ENCODE assay signal across 20 cellular contexts in the genomic region with DNA sequence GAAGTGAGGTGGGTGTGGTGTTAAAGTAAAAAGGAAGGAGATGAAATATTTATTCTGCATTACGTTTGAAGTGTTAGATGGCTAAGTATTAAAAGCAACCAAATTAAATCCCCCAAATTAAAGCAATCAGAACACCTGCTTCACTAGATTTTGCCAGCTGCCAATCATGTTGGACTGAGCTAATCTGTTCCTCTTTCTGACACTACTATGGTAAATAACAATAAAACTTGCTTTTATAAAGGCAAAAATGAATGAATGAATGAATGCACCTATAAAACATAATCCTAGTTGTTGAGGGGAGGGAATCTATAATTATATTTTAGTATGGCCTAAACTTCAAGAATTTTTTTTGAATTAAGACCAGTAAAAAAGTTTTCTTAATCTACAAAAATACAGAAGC.
"Had no signal": no experiment of that assay in that cellular context is flagged by ENCODE, and none has a peak within 500 bp of the region (broad histone marks: within the 10 kb centered on the region; RNA-seq: fewer than 3 reads in every experiment).

No MANE protein-coding gene starts in this region.

- H3K27ac ChIP-seq: coronary artery, foreskin keratinocyte, heart left ventricle, prostate gland, right lobe of liver, suprapubic skin, upper lobe of right lung had no signal

- H3K27me3 Mint-ChIP-seq: activated CD4-positive, alpha-beta T cell treated with anti-CD3 and anti-CD28 coated beads, Interleukin-2, amount 10 ng/mL, durations not matched to agents 7 days and 5 days; natural killer cell treated with Interleukin-12 subunit alpha and Interleukin-12 subunit beta and Interleukin-15 and Interleukin-18, amount 100 ng/mL, for 72 hours had no signal

- H3K36me3 Mint-ChIP-seq: natural killer cell treated with Interleukin-12 subunit alpha and Interleukin-12 subunit beta and Interleukin-15 and Interleukin-18, amount 100 ng/mL, for 72 hours; WTC11 had no signal

- DNase-seq: activated CD4-positive, alpha-beta T cell treated with anti-CD3 and anti-CD28 coated beads, Interleukin-2, amount 10 ng/mL, durations not matched to agents 7 days and 5 days; activated naive CD4-positive, alpha-beta T cell treated with anti-CD3 and anti-CD28 coated beads, Interleukin-2, amount 50 U/mL, for 16 hours; activated T-cell treated with anti-CD3 and anti-CD28 coated beads for 4 hours; caudate nucleus; effector CD4-positive, alpha-beta T cell; foreskin keratinocyte; heart left ventricle; mesenchymal stem cell; nucleus accumbens; right lobe of liver; stimulated activated naive CD4-positive, alpha-beta T cell treated with Interleukin-2 at 50 U/mL for 16 hours; T-helper 9 cell; upper lobe of right lung had no signal

- H3K4me3 ChIP-seq: coronary artery, heart left ventricle, prostate gland, right lobe of liver, suprapubic skin, upper lobe of right lung had no signal

- H3K4me1 Mint-ChIP-seq: activated CD4-positive, alpha-beta T cell treated with anti-CD3 and anti-CD28 coated beads, Interleukin-2, amount 10 ng/mL, durations not matched to agents 7 days and 5 days had no signal

- H3K4me3 Mint-ChIP-seq: activated CD4-positive, alpha-beta T cell treated with anti-CD3 and anti-CD28 coated beads, Interleukin-2, amount 10 ng/mL, durations not matched to agents 7 days and 5 days; natural killer cell treated with Interleukin-12 subunit alpha and Interleukin-12 subunit beta and Interleukin-15 and Interleukin-18, amount 100 ng/mL, for 72 hours; WTC11 had no signal

- H3K4me1 ChIP-seq: prostate gland, right lobe of liver, upper lobe of right lung had no signal

- H3K9me3 Mint-ChIP-seq: activated CD4-positive, alpha-beta T cell treated with anti-CD3 and anti-CD28 coated beads, Interleukin-2, amount 10 ng/mL, durations not matched to agents 7 days and 5 days; activated T-helper 2 cell treated with anti-CD3 and anti-CD28 coated beads, Interferon-gamma antibody, Interleukin-2, Interleukin-4, amounts not matched to agents 10 μg/mL and 5 μg/mL and 100 μg/mL, durations not matched to agents 14 hours and 24 hours and 36 hours; natural killer cell treated with Interleukin-12 subunit alpha and Interleukin-12 subunit beta and Interleukin-15 and Interleukin-18, amount 100 ng/mL, for 72 hours; WTC11 had no signal

- H3K36me3 ChIP-seq: heart left ventricle, prostate gland, right lobe of liver, suprapubic skin had no signal

- H3K9me3 ChIP-seq: heart left ventricle, prostate gland, right lobe of liver, suprapubic skin, upper lobe of right lung had no signal

- H3K27ac Mint-ChIP-seq: activated CD4-positive, alpha-beta T cell treated with anti-CD3 and anti-CD28 coated beads, Interleukin-2, amount 10 ng/mL, durations not matched to agents 7 days and 5 days; activated T-helper 2 cell treated with anti-CD3 and anti-CD28 coated beads, Interferon-gamma antibody, Interleukin-2, Interleukin-4, amounts not matched to agents 10 μg/mL and 5 μg/mL and 100 μg/mL, durations not matched to agents 14 hours and 24 hours and 36 hours; natural killer cell treated with Interleukin-12 subunit alpha and Interleukin-12 subunit beta and Interleukin-15 and Interleukin-18, amount 100 ng/mL, for 72 hours had no signal

- H3K27me3 ChIP-seq: foreskin keratinocyte, heart left ventricle, right lobe of liver, suprapubic skin, upper lobe of right lung had no signal

- ATAC-seq: foreskin keratinocyte; heart left ventricle; left lobe of liver; natural killer cell treated with Interleukin-12 subunit alpha and Interleukin-12 subunit beta and Interleukin-15 and Interleukin-18, amount 100 ng/mL, for 72 hours; right lobe of liver; upper lobe of right lung; WTC11 had no signal
